8 cellular contexts compared by ENCODE assay signal in genomic region chr6:110681543-110682459, GRCh38.
DNase-seq lines count a peak whose midpoint lies in the region; ATAC-seq, FAIRE-seq and TF ChIP-seq lines count a peak whose summit lies in the region.

No MANE protein-coding gene starts in this region.

- WGBS in right lobe of liver (ENCODE audit: insufficient coverage, low coverage, low lambda C conversion rate, missing lambda C conversion rate): 23% methylated on average over 4 of the region's 4 CpGs
- WGBS in testis, 2 donors: 43 to 61% methylated on average over 4 of the region's 4 CpGs
- WGBS in esophagus muscularis mucosa: 43% methylated on average over 4 of the region's 4 CpGs

- no peaks in the 10 kb centered on the region for H3K36me3 Mint-ChIP-seq in T-helper 17 cell (ENCODE audit: low read depth)

- H3K4me3 ChIP-seq in right lobe of liver (no peak overlapping the region), testis (no peak overlapping the region), esophagus muscularis mucosa (no peak overlapping the region), kidney (ENCODE audit: low read length in 2 of 2) (no peak overlapping the region)

- no peaks in the 10 kb centered on the region for H3K27me3 Mint-ChIP-seq in T-helper 17 cell

- no peaks in the 10 kb centered on the region for H3K9me3 ChIP-seq in T-helper 17 cell (ENCODE audit: control insufficient read depth, low read length, poor library complexity, severe bottlenecking)
- H3K9me3 ChIP-seq in right lobe of liver: no peaks in the 10 kb centered on the region
- H3K9me3 ChIP-seq in testis: no peaks in the 10 kb centered on the region
- no peaks in the 10 kb centered on the region for H3K9me3 ChIP-seq in esophagus muscularis mucosa
- no peaks in the 10 kb centered on the region for H3K9me3 ChIP-seq in kidney (ENCODE audit: control insufficient read depth in 1 of 2, low read length in 2 of 2)

- H3K27ac Mint-ChIP-seq in T-helper 17 cell: peak overlapping the region; percentile 24

- no peak overlapping the region for H3K9ac ChIP-seq in kidney (ENCODE audit: low read length in 2 of 2)

- H3K27me3 ChIP-seq in right lobe of liver (no peaks in the 10 kb centered on the region), testis (no peaks in the 10 kb centered on the region), esophagus muscularis mucosa (no peaks in the 10 kb centered on the region)

- DNase-seq in D721Med (ENCODE audit: insufficient read length, low spot score) (no peak), T-helper 17 cell (no peak), right lobe of liver (no peak), testis (no peak), AML-193 (lab: John Stamatoyannopoulos, UW) (no peak), esophagus muscularis mucosa (ENCODE audit: extremely low spot score) (no peak), kidney (no peak)

- ATAC-seq in HG02981 (IDR thresholded peaks at IDR 0.05; ENCODE audit: unreplicated experiment): peak; percentile 23
- ATAC-seq in T-helper 17 cell: no peak
- peak; percentile 80 to 83 (median 82) for ATAC-seq in right lobe of liver

- no peak for TF ChIP-seq CTCF in D721Med (IDR thresholded peaks at IDR 0.05; ENCODE audit: insufficient read depth, missing control alignments)
- no peak for TF ChIP-seq CTCF in right lobe of liver (IDR thresholded peaks at IDR 0.05)
- TF ChIP-seq CTCF in testis (IDR thresholded peaks at IDR 0.05): no peak
- TF ChIP-seq CTCF in esophagus muscularis mucosa (IDR thresholded peaks at IDR 0.05): no peak
- TF ChIP-seq CTCF in kidney (IDR thresholded peaks at IDR 0.05; ENCODE audit: borderline replicate concordance, extremely low read depth, insufficient read depth): no peak

- H3K4me1 Mint-ChIP-seq in T-helper 17 cell: peaks cover 10% of the 10 kb centered on the region

- peak overlapping the region; percentile 52 to 88 (median 68) for H3K27ac ChIP-seq in right lobe of liver
- no peak overlapping the region for H3K27ac ChIP-seq in testis
- no peak overlapping the region for H3K27ac ChIP-seq in esophagus muscularis mucosa (replicated peaks in 1 of 4)
- H3K27ac ChIP-seq in kidney (ENCODE audit: low read depth in 2 of 2, low read length in 2 of 2): no peak overlapping the region

- intact Hi-C loops in right lobe of liver (cut with DNase I): loop anchor here in 1 of 2 donors (5.0 kb wide), 1 partner anchor 266 kb away; no protein-coding TSS in a partner anchor
- intact Hi-C loops in testis (cut with DNase I; ENCODE audit: low total_unique reads): no loop called here
- intact Hi-C loops in esophagus muscularis mucosa (cut with DNase I): loop anchor here (2.0 to 5.0 kb wide), 3 partner anchors 130 to 267 kb away; partner anchors contain the start of gene AMD1
- intact Hi-C loops in kidney (cut with DNase I): loop anchor here (10.0 kb wide), 1 partner anchor 263 kb away; no protein-coding TSS in a partner anchor

- H3K4me1 ChIP-seq in right lobe of liver (peaks cover 0 to 18% (median 6%) of the 10 kb centered on the region in 4 donors), testis (no peaks in the 10 kb centered on the region), esophagus muscularis mucosa (peaks cover 0 to 10% (median 5%) of the 10 kb centered on the region in 4 donors), kidney (ENCODE audit: control insufficient read depth in 1 of 2, insufficient read depth in 1 of 2, low read depth in 1 of 2, low read length in 2 of 2) (peaks cover 0 to 8% of the 10 kb centered on the region in 2 donors)

- H3K36me3 ChIP-seq in right lobe of liver: no peaks in the 10 kb centered on the region
- no peaks in the 10 kb centered on the region for H3K36me3 ChIP-seq in testis (ENCODE audit: low read depth, missing control alignments)
- H3K36me3 ChIP-seq in esophagus muscularis mucosa: no peaks in the 10 kb centered on the region
- no peaks in the 10 kb centered on the region for H3K36me3 ChIP-seq in kidney (ENCODE audit: control insufficient read depth in 1 of 2, insufficient read depth in 2 of 2, low read length in 2 of 2)

- FAIRE-seq in D721Med (lab: Jason Lieb, UNC) (peak; percentile 38), kidney (lab: Jason Lieb, UNC) (no peak)

- TF ChIP-seq POLR2A in right lobe of liver (IDR thresholded peaks at IDR 0.05) (no peak), testis (IDR thresholded peaks at IDR 0.05) (no peak), esophagus muscularis mucosa (IDR thresholded peaks at IDR 0.05; ENCODE audit: low read depth) (no peak)

- TF ChIP-seq EP300 in esophagus muscularis mucosa (IDR thresholded peaks at IDR 0.05): no peak

- H3K4me3 Mint-ChIP-seq in T-helper 17 cell: no peak overlapping the region

Comparison
In these comparisons a context has a peak if more than half of its experiments do, and no peak if none do; other contexts are left out.
1. H3K27ac ChIP-seq: peak in right lobe of liver (3 of 3); none in testis (0 of 2), esophagus muscularis mucosa (0 of 4) and kidney (0 of 2).